ENCODE assay signal across 12 cellular contexts in genomic region chr12:32272465-32272864, GRCh38.
DNase-seq lines count a peak whose midpoint lies in the region; ATAC-seq, FAIRE-seq and TF ChIP-seq lines count a peak whose summit lies in the region.
"Had no signal": no experiment of that assay in that cellular context is flagged by ENCODE, and none has a peak within 500 bp of the region (broad histone marks: within the 10 kb centered on the region; RNA-seq: fewer than 3 reads in every experiment).

No MANE protein-coding gene starts in this region.

- H3K27ac Mint-ChIP-seq in HFFc6 (peak overlapping the region; percentile 5; the same call in 1 of the 2 replicates), H9 (0 out of 7 replicates have a peak overlapping the region, but pooled peaks of 1 of the 3 experiments have one; percentile 94)
- peak overlapping the region; percentile 96 to 99 (median 97) for H3K27ac Mint-ChIP-seq in naive thymus-derived CD8-positive, alpha-beta T cell
- no peak overlapping the region for H3K27ac Mint-ChIP-seq in activated CD4-positive, alpha-beta memory T cell treated with anti-CD3 and anti-CD28 coated beads for 36 hours
- H3K27ac Mint-ChIP-seq in activated CD4-positive, alpha-beta memory T cell treated with anti-CD3 and anti-CD28 coated beads, Interleukin-2, amount 10 ng/mL, durations not matched to agents 7 days and 5 days: no peak overlapping the region

- CTCF ChIA-PET in activated CD4-positive, alpha-beta memory T cell treated with anti-CD3 and anti-CD28 coated beads for 36 hours (lab: Charles Lee): interaction anchor here (0.7 kb wide), 1 partner anchor 491 kb away, joined by 3 read pairs; no protein-coding TSS in a partner anchor
- CTCF ChIA-PET in activated CD4-positive, alpha-beta memory T cell treated with anti-CD3 and anti-CD28 coated beads, Interleukin-2, amount 10 ng/mL, durations not matched to agents 7 days and 5 days (lab: Charles Lee): no interaction called here

- peaks cover 9% of the 10 kb centered on the region for H3K4me1 ChIP-seq in H9 (ENCODE audit: insufficient read depth, low read length)

- no peak overlapping the region for H2BK15ac ChIP-seq in H9 (ENCODE audit: low read depth, low read length)

- TF ChIP-seq CTCF in HFFc6 (IDR thresholded peaks at IDR 0.05) (no peak), H9 (conservative IDR thresholded peaks at IDR 0.05) (no peak)

- ATAC-seq in GM18520 (IDR thresholded peaks at IDR 0.05; ENCODE audit: unreplicated experiment): peak; percentile 4
- ATAC-seq in naive thymus-derived CD8-positive, alpha-beta T cell: no peak

- no peak overlapping the region for H2AFZ ChIP-seq in H9 (ENCODE audit: low read length)
- H2AFZ ChIP-seq: PC-9 had no signal

- no peaks in the 10 kb centered on the region for H3K9me3 ChIP-seq in H9 (ENCODE audit: control insufficient read depth, low read depth, low read length)
- H3K9me3 ChIP-seq: sigmoid colon had no signal

- H4K8ac ChIP-seq in H9 (replicated peaks; ENCODE audit: insufficient read length, low read depth, low read length): no peak overlapping the region

- no peak overlapping the region for H4K5ac ChIP-seq in H9 (ENCODE audit: insufficient read length, low read depth, low read length)

- no peak overlapping the region for H2BK5ac ChIP-seq in H9 (ENCODE audit: insufficient read length, low read length)

- peak; percentile 83 for FAIRE-seq in RCC 7860 (lab: Jason Lieb, UNC)
- FAIRE-seq: TTC549 had no signal

- no peak overlapping the region for H2BK20ac ChIP-seq in H9 (ENCODE audit: low read depth, low read length, poor library complexity, severe bottlenecking)

- H3K9me3 Mint-ChIP-seq in HFFc6: no peaks in the 10 kb centered on the region
- H3K9me3 Mint-ChIP-seq in naive thymus-derived CD8-positive, alpha-beta T cell: no peaks in the 10 kb centered on the region
- no peaks in the 10 kb centered on the region for H3K9me3 Mint-ChIP-seq in H9
- no peaks in the 10 kb centered on the region for H3K9me3 Mint-ChIP-seq in activated CD4-positive, alpha-beta memory T cell treated with anti-CD3 and anti-CD28 coated beads for 36 hours
- no peaks in the 10 kb centered on the region for H3K9me3 Mint-ChIP-seq in activated CD4-positive, alpha-beta memory T cell treated with anti-CD3 and anti-CD28 coated beads, Interleukin-2, amount 10 ng/mL, durations not matched to agents 7 days and 5 days

- POLR2A ChIA-PET in naive thymus-derived CD8-positive, alpha-beta T cell (lab: Charles Lee): interaction anchor here (0.6 kb wide), 1 partner anchor 15 kb away, joined by 3 read pairs; no protein-coding TSS in a partner anchor
- POLR2A ChIA-PET in activated CD4-positive, alpha-beta memory T cell treated with anti-CD3 and anti-CD28 coated beads for 36 hours (lab: Charles Lee): no interaction called here
- POLR2A ChIA-PET in activated CD4-positive, alpha-beta memory T cell treated with anti-CD3 and anti-CD28 coated beads, Interleukin-2, amount 10 ng/mL, durations not matched to agents 7 days and 5 days (lab: Charles Lee): no interaction called here

- H3K56ac ChIP-seq in H9 (ENCODE audit: insufficient read length, low read depth, low read length): no peak overlapping the region

- H3K27me3 Mint-ChIP-seq in HFFc6 (ENCODE audit: insufficient read depth) (peaks cover 2% of the 10 kb centered on the region; the same call in 1 of the 2 replicates), H9 (ENCODE audit: low read depth) (no peaks in the 10 kb centered on the region)
- no peaks in the 10 kb centered on the region for H3K27me3 Mint-ChIP-seq in naive thymus-derived CD8-positive, alpha-beta T cell
- H3K27me3 Mint-ChIP-seq in activated CD4-positive, alpha-beta memory T cell treated with anti-CD3 and anti-CD28 coated beads for 36 hours: no peaks in the 10 kb centered on the region
- H3K27me3 Mint-ChIP-seq in activated CD4-positive, alpha-beta memory T cell treated with anti-CD3 and anti-CD28 coated beads, Interleukin-2, amount 10 ng/mL, durations not matched to agents 7 days and 5 days: no peaks in the 10 kb centered on the region

- no peak overlapping the region for H3K27ac ChIP-seq in H9 (ENCODE audit: insufficient read length, low read depth, low read length)
- H3K27ac ChIP-seq: PC-9 had no signal

- no CpG with 5 or more reads among the region's 2 CpGs for WGBS in H9 (ENCODE audit: extremely low coverage, insufficient read length, low lambda C conversion rate)

- H3K23ac ChIP-seq in H9 (ENCODE audit: insufficient read length, low read depth, low read length): no peak overlapping the region

- H3K79me1 ChIP-seq in H9 (ENCODE audit: insufficient read depth, low read depth, low read length, poor library complexity, severe bottlenecking): peaks cover 7% of the 10 kb centered on the region

- H3K14ac ChIP-seq in H9 (ENCODE audit: insufficient read depth, low read length): no peak overlapping the region

- H3K4me3 Mint-ChIP-seq in HFFc6: no peak overlapping the region
- H3K4me3 Mint-ChIP-seq in naive thymus-derived CD8-positive, alpha-beta T cell: peak overlapping the region; percentile 3 to 81 (median 75)
- no peak overlapping the region for H3K4me3 Mint-ChIP-seq in H9
- H3K4me3 Mint-ChIP-seq in activated CD4-positive, alpha-beta memory T cell treated with anti-CD3 and anti-CD28 coated beads for 36 hours: no peak overlapping the region
- H3K4me3 Mint-ChIP-seq in activated CD4-positive, alpha-beta memory T cell treated with anti-CD3 and anti-CD28 coated beads, Interleukin-2, amount 10 ng/mL, durations not matched to agents 7 days and 5 days: no peak overlapping the region

- no peaks in the 10 kb centered on the region for H4K20me1 ChIP-seq in H9 (ENCODE audit: control insufficient read depth, insufficient read depth, insufficient read length)

- intact Hi-C loops in activated CD4-positive, alpha-beta memory T cell treated with anti-CD3 and anti-CD28 coated beads for 36 hours (cut with micrococcal nuclease): no loop called here

- H3K79me2 ChIP-seq in H9 (ENCODE audit: insufficient read depth, low read length): no peaks in the 10 kb centered on the region; the same call in 1 of the 2 replicates

- H3K4me1 Mint-ChIP-seq in HFFc6 (ENCODE audit: low read depth) (peaks cover 41% of the 10 kb centered on the region), H9 (peaks cover 33 to 35% of the 10 kb centered on the region in 2 experiments)
- H3K4me1 Mint-ChIP-seq in naive thymus-derived CD8-positive, alpha-beta T cell: peaks cover 11 to 33% (median 19%) of the 10 kb centered on the region in 4 donors
- H3K4me1 Mint-ChIP-seq in activated CD4-positive, alpha-beta memory T cell treated with anti-CD3 and anti-CD28 coated beads for 36 hours (ENCODE audit: low read depth): peaks cover 13% of the 10 kb centered on the region
- H3K4me1 Mint-ChIP-seq in activated CD4-positive, alpha-beta memory T cell treated with anti-CD3 and anti-CD28 coated beads, Interleukin-2, amount 10 ng/mL, durations not matched to agents 7 days and 5 days: peaks cover 13% of the 10 kb centered on the region

- no peaks in the 10 kb centered on the region; the same call in 1 of the 2 replicates for H3K36me3 Mint-ChIP-seq in HFFc6 (ENCODE audit: low read depth)
- no peaks in the 10 kb centered on the region for H3K36me3 Mint-ChIP-seq in naive thymus-derived CD8-positive, alpha-beta T cell
- peaks cover 3 to 19% (median 8%) of the 10 kb centered on the region in 3 experiments; a peak in 4 of 7 replicates for H3K36me3 Mint-ChIP-seq in H9 (ENCODE audit: insufficient read depth in 1 of 3, low read depth in 3 of 3)
- no peaks in the 10 kb centered on the region for H3K36me3 Mint-ChIP-seq in activated CD4-positive, alpha-beta memory T cell treated with anti-CD3 and anti-CD28 coated beads for 36 hours
- no peaks in the 10 kb centered on the region for H3K36me3 Mint-ChIP-seq in activated CD4-positive, alpha-beta memory T cell treated with anti-CD3 and anti-CD28 coated beads, Interleukin-2, amount 10 ng/mL, durations not matched to agents 7 days and 5 days (ENCODE audit: low read depth)

- no peak overlapping the region for H4K91ac ChIP-seq in H9 (ENCODE audit: insufficient read length, low read depth, low read length)

- no peak overlapping the region for H3K18ac ChIP-seq in H9 (ENCODE audit: insufficient read length, low read depth, low read length)

- H2BK12ac ChIP-seq in H9 (ENCODE audit: insufficient read length, low read depth, low read length): no peak overlapping the region

- no peak overlapping the region for H2BK120ac ChIP-seq in H9 (ENCODE audit: low read depth, low read length, poor library complexity, severe bottlenecking)

- H3K9ac ChIP-seq in H9 (ENCODE audit: extremely low read depth, insufficient read length, low read length): no peak overlapping the region

- DNase-seq in HFFc6 (no peak), RCC 7860 (ENCODE audit: low spot score) (no peak), H9 (no peak)
- no peak for DNase-seq in naive thymus-derived CD8-positive, alpha-beta T cell
- DNase-seq in activated CD8-positive, alpha-beta memory T cell treated with anti-CD3 and anti-CD28 coated beads for 24 hours: no peak
- DNase-seq in activated CD4-positive, alpha-beta memory T cell treated with anti-CD3 and anti-CD28 coated beads for 36 hours: no peak
- DNase-seq in activated CD4-positive, alpha-beta memory T cell treated with anti-CD3 and anti-CD28 coated beads, Interleukin-2, amount 10 ng/mL, durations not matched to agents 7 days and 5 days: no peak
- DNase-seq: NCI-H2171 treated with DMSO at 0.1 percent for 48 hours, PC-9, sigmoid colon had no signal

- H3T11ph ChIP-seq in H9 (ENCODE audit: low read length): no peak overlapping the region

- no peak overlapping the region for H2AK5ac ChIP-seq in H9 (ENCODE audit: insufficient read length, low read length)

- no peak overlapping the region for H3K4me2 ChIP-seq in H9 (ENCODE audit: insufficient read depth, insufficient read length, low read length)

- H3K4ac ChIP-seq in H9 (ENCODE audit: low read depth, low read length): no peak overlapping the region

- H3K27me3 ChIP-seq in H9 (ENCODE audit: insufficient read depth, low read length): no peaks in the 10 kb centered on the region
- H3K27me3 ChIP-seq: sigmoid colon had no signal

- no peaks in the 10 kb centered on the region for H3K23me2 ChIP-seq in H9 (ENCODE audit: insufficient read length, low read depth, low read length, poor library complexity, severe bottlenecking)

Comparison
In these comparisons a context has a peak if more than half of its experiments do, and no peak if none do; other contexts are left out.
1. H3K27ac Mint-ChIP-seq: peak in HFFc6 (single experiment) and naive thymus-derived CD8-positive, alpha-beta T cell (10 of 10); none in activated CD4-positive, alpha-beta memory T cell treated with anti-CD3 and anti-CD28 coated beads for 36 hours (single experiment) and activated CD4-positive, alpha-beta memory T cell treated with anti-CD3 and anti-CD28 coated beads, Interleukin-2, amount 10 ng/mL, durations not matched to agents 7 days and 5 days (single experiment).
2. H3K4me3 Mint-ChIP-seq: peak in naive thymus-derived CD8-positive, alpha-beta T cell (10 of 10); none in HFFc6 (single experiment), H9 (0 of 2), activated CD4-positive, alpha-beta memory T cell treated with anti-CD3 and anti-CD28 coated beads for 36 hours (single experiment) and activated CD4-positive, alpha-beta memory T cell treated with anti-CD3 and anti-CD28 coated beads, Interleukin-2, amount 10 ng/mL, durations not matched to agents 7 days and 5 days (single experiment).